13 cellular contexts compared by ENCODE assay signal in genomic region chr15:92597548-92597947, GRCh38. TPM values are rescaled to one million over a fixed set of nuclear protein-coding genes. Genes with fewer than 3 reads are reported as not detected.
DNase-seq lines count a peak whose midpoint lies in the region; ATAC-seq and TF ChIP-seq lines count a peak whose summit lies in the region.
"Had no signal": no experiment of that assay in that cellular context is flagged by ENCODE, and none has a peak within 500 bp of the region (broad histone marks: within the 10 kb centered on the region; RNA-seq: fewer than 3 reads in every experiment).

No MANE protein-coding gene starts in this region.

- H3K9me3 ChIP-seq in lung (ENCODE audit: control insufficient read depth in 2 of 2, insufficient read depth in 1 of 2, low read length in 1 of 2) (no peaks in the 10 kb centered on the region), upper lobe of right lung (no peaks in the 10 kb centered on the region)
- H3K9me3 ChIP-seq: BLaER1 treated with 17β-estradiol and CSF1 and Interleukin-3, amounts not matched to agents 10 nM and 100 nM had no signal

- H3K4me1 ChIP-seq in lung (ENCODE audit: control insufficient read depth in 2 of 2, insufficient read depth in 2 of 2, low read length in 2 of 2) (peaks cover 5 to 7% of the 10 kb centered on the region in 2 donors), upper lobe of right lung (no peaks in the 10 kb centered on the region)

- no peak overlapping the region for H3K4me3 ChIP-seq in lung
- H3K4me3 ChIP-seq in upper lobe of right lung: no peak overlapping the region
- H3K4me3 ChIP-seq: BLaER1 treated with 17β-estradiol and CSF1 and Interleukin-3, amounts not matched to agents 10 nM and 100 nM had no signal

- TF ChIP-seq CTCF in lung (IDR thresholded peaks at IDR 0.05; ENCODE audit: control extremely low read depth, extremely low read depth): no peak
- TF ChIP-seq CTCF in upper lobe of right lung (IDR thresholded peaks at IDR 0.05): no peak

- DNase-seq in left ventricle myocardium superior (no peak), Right ventricle myocardium inferior (ENCODE audit: missing footprints) (no peak), lung (ENCODE audit: low spot score) (peak; percentile 51), sciatic nerve (ENCODE audit: low spot score) (peak; percentile 7), upper lobe of right lung (no peak), NCI-H146 (lab: John Stamatoyannopoulos, UW) (no peak), hypothalamus (lab: John Stamatoyannopoulos, UW) (no peak), nucleus accumbens (lab: John Stamatoyannopoulos, UW) (no peak)
- DNase-seq: Calu3; CD8-positive, alpha-beta T cell; H9 had no signal

- ATAC-seq in left ventricle myocardium superior (peak; percentile 60), Right ventricle myocardium inferior (no peak), lung (ENCODE audit: insufficient read depth, low FRiP score) (peak; percentile 55), sciatic nerve (no peak), upper lobe of right lung (peak; percentile 85)
- ATAC-seq: CD8-positive, alpha-beta T cell; HepG2 had no signal

- intact Hi-C loops in left ventricle myocardium superior (cut with micrococcal nuclease): no loop called here
- intact Hi-C loops in Right ventricle myocardium inferior (cut with DNase I): no loop called here
- intact Hi-C loops in sciatic nerve (cut with DNase I): loop anchor here (1.0 kb wide), 1 partner anchor 29 kb away; no protein-coding TSS in a partner anchor
- intact Hi-C loops in upper lobe of right lung (cut with DNase I): no loop called here

- WGBS in lung, 2 donors: 67 to 86% methylated on average over 6 of the region's 6 CpGs

- no peaks in the 10 kb centered on the region for H3K36me3 ChIP-seq in lung (ENCODE audit: control insufficient read depth in 2 of 2, insufficient read depth in 2 of 2, low read length in 2 of 2)
- no peaks in the 10 kb centered on the region for H3K36me3 ChIP-seq in upper lobe of right lung
- H3K36me3 ChIP-seq: BLaER1 treated with 17β-estradiol and CSF1 and Interleukin-3, amounts not matched to agents 10 nM and 100 nM had no signal

- H3K27me3 ChIP-seq in lung (ENCODE audit: control insufficient read depth, insufficient read depth): no peaks in the 10 kb centered on the region
- no peaks in the 10 kb centered on the region for H3K27me3 ChIP-seq in upper lobe of right lung
- H3K27me3 ChIP-seq: BLaER1 treated with 17β-estradiol and CSF1 and Interleukin-3, amounts not matched to agents 10 nM and 100 nM had no signal

- H3K27ac ChIP-seq in lung (ENCODE audit: low read depth in 1 of 2, low read length in 1 of 2) (peak overlapping the region in 1 of 2 donors; percentile 86), upper lobe of right lung (peak overlapping the region; percentile 75)
- H3K27ac ChIP-seq: BLaER1 treated with 17β-estradiol and CSF1 and Interleukin-3, amounts not matched to agents 10 nM and 100 nM had no signal

RNA-seq across cellular contexts. Expression of gene FAM174B, which starts 58.0 kb away (rescaled TPM):
- total RNA-seq in left ventricle myocardium superior: 12.6 TPM
- 13.0 TPM for total RNA-seq in Right ventricle myocardium inferior
- total RNA-seq in lung: 10 to 100 TPM; 45.0 to 59.6 TPM
- polyA plus RNA-seq in lung: 10 to 100 TPM; 19.0 to 39.6 TPM
- 17.5 TPM for total RNA-seq in sciatic nerve
- total RNA-seq in upper lobe of right lung: 62.9 TPM

Comparison
In these comparisons a context has a peak if more than half of its experiments do, and no peak if none do; other contexts are left out.
1. ATAC-seq: peak in left ventricle myocardium superior (single experiment), lung (single experiment) and upper lobe of right lung (single experiment); none in Right ventricle myocardium inferior (single experiment) and sciatic nerve (single experiment).
2. DNase-seq: peak in lung (single experiment) and sciatic nerve (single experiment); none in left ventricle myocardium superior (single experiment), Right ventricle myocardium inferior (single experiment), upper lobe of right lung (single experiment), NCI-H146 (single experiment), hypothalamus (0 of 51) and nucleus accumbens (0 of 56).